Comparison of ENCODE assay signal across 14 cellular contexts in genomic region chr17:38914741-38915638, GRCh38. TPM values are rescaled to one million over a fixed set of nuclear protein-coding genes. Genes with fewer than 3 reads are reported as not detected.
DNase-seq lines count a peak whose midpoint lies in the region; ATAC-seq, FAIRE-seq and TF ChIP-seq lines count a peak whose summit lies in the region.
"Had no signal": no experiment of that assay in that cellular context is flagged by ENCODE, and none has a peak within 500 bp of the region (broad histone marks: within the 10 kb centered on the region; RNA-seq: fewer than 3 reads in every experiment).

No MANE protein-coding gene starts in this region.

- H3K27ac ChIP-seq in kidney (ENCODE audit: low read depth in 2 of 2, low read length in 2 of 2): peak overlapping the region in 1 of 2 donors; percentile 20

- TF ChIP-seq CTCF in kidney (IDR thresholded peaks at IDR 0.05; ENCODE audit: borderline replicate concordance, extremely low read depth, insufficient read depth): no peak

- no peak overlapping the region for H3K9ac ChIP-seq in kidney (ENCODE audit: low read length in 2 of 2)

- no peaks in the 10 kb centered on the region for H3K9me3 ChIP-seq in kidney (ENCODE audit: control insufficient read depth in 1 of 2, low read length in 2 of 2)

- no peak overlapping the region for H3K27ac Mint-ChIP-seq in activated CD4-positive, alpha-beta memory T cell treated with anti-CD3 and anti-CD28 coated beads for 36 hours
- peak overlapping the region; percentile 84 for H3K27ac Mint-ChIP-seq in stimulated activated effector memory CD8-positive, alpha-beta T cell treated with anti-CD3 and anti-CD28 coated beads, Interleukin-12 subunit alpha, Interleukin-12 subunit beta, amount 100 ng/mL, for 72 hours

- peaks cover 28 to 33% of the 10 kb centered on the region in 2 donors for H3K36me3 ChIP-seq in kidney (ENCODE audit: control insufficient read depth in 1 of 2, insufficient read depth in 2 of 2, low read length in 2 of 2)

- peaks cover 31% of the 10 kb centered on the region for H3K36me3 Mint-ChIP-seq in activated CD4-positive, alpha-beta memory T cell treated with anti-CD3 and anti-CD28 coated beads for 36 hours
- peaks cover 100% of the 10 kb centered on the region for H3K36me3 Mint-ChIP-seq in stimulated activated effector memory CD8-positive, alpha-beta T cell treated with anti-CD3 and anti-CD28 coated beads, Interleukin-12 subunit alpha, Interleukin-12 subunit beta, amount 100 ng/mL, for 72 hours

- ATAC-seq in stimulated activated effector memory CD8-positive, alpha-beta T cell treated with anti-CD3 and anti-CD28 coated beads, Interleukin-12 subunit alpha, Interleukin-12 subunit beta, amount 100 ng/mL, for 72 hours: no peak
- ATAC-seq in GM21529 (IDR thresholded peaks at IDR 0.05; ENCODE audit: unreplicated experiment): no peak
- no peak for ATAC-seq in HG03039 (IDR thresholded peaks at IDR 0.05; ENCODE audit: unreplicated experiment)

- intact Hi-C loops in activated CD4-positive, alpha-beta memory T cell treated with anti-CD3 and anti-CD28 coated beads for 36 hours (cut with micrococcal nuclease): no loop called here
- intact Hi-C loops in kidney (cut with DNase I): no loop called here

- no peaks in the 10 kb centered on the region for H3K27me3 Mint-ChIP-seq in activated CD4-positive, alpha-beta memory T cell treated with anti-CD3 and anti-CD28 coated beads for 36 hours
- H3K27me3 Mint-ChIP-seq: stimulated activated naive CD8-positive, alpha-beta T cell treated with anti-CD3 and anti-CD28 coated beads, Interleukin-15, Interleukin-2, amounts not matched to agents 100 ng/mL and 50 ng/mL, for 24 hours had no signal

- H3K4me1 Mint-ChIP-seq in activated CD4-positive, alpha-beta memory T cell treated with anti-CD3 and anti-CD28 coated beads for 36 hours (ENCODE audit: low read depth): no peaks in the 10 kb centered on the region
- H3K4me1 Mint-ChIP-seq in stimulated activated effector memory CD8-positive, alpha-beta T cell treated with anti-CD3 and anti-CD28 coated beads, Interleukin-12 subunit alpha, Interleukin-12 subunit beta, amount 100 ng/mL, for 72 hours: peaks cover 48% of the 10 kb centered on the region

- no peak overlapping the region for H3K4me3 Mint-ChIP-seq in activated CD4-positive, alpha-beta memory T cell treated with anti-CD3 and anti-CD28 coated beads for 36 hours
- H3K4me3 Mint-ChIP-seq in stimulated activated effector memory CD8-positive, alpha-beta T cell treated with anti-CD3 and anti-CD28 coated beads, Interleukin-12 subunit alpha, Interleukin-12 subunit beta, amount 100 ng/mL, for 72 hours: no peak overlapping the region
- H3K4me3 Mint-ChIP-seq: stimulated activated naive CD8-positive, alpha-beta T cell treated with anti-CD3 and anti-CD28 coated beads, Interleukin-15, Interleukin-2, amounts not matched to agents 100 ng/mL and 50 ng/mL, for 24 hours had no signal

- peaks cover 12 to 15% of the 10 kb centered on the region in 2 donors for H3K4me1 ChIP-seq in kidney (ENCODE audit: control insufficient read depth in 1 of 2, insufficient read depth in 1 of 2, low read depth in 1 of 2, low read length in 2 of 2)

- CTCF ChIA-PET in activated CD4-positive, alpha-beta memory T cell treated with anti-CD3 and anti-CD28 coated beads for 36 hours (lab: Charles Lee): interaction anchor here (1.2 to 1.5 kb wide), 2 partner anchors 10 to 14 kb away, joined by 3 to 5 read pairs; partner anchors contain the start of gene LASP1NB

- no peaks in the 10 kb centered on the region for H3K9me3 Mint-ChIP-seq in activated CD4-positive, alpha-beta memory T cell treated with anti-CD3 and anti-CD28 coated beads for 36 hours
- no peaks in the 10 kb centered on the region for H3K9me3 Mint-ChIP-seq in stimulated activated effector memory CD8-positive, alpha-beta T cell treated with anti-CD3 and anti-CD28 coated beads, Interleukin-12 subunit alpha, Interleukin-12 subunit beta, amount 100 ng/mL, for 72 hours
- H3K9me3 Mint-ChIP-seq: stimulated activated naive CD8-positive, alpha-beta T cell treated with anti-CD3 and anti-CD28 coated beads, Interleukin-15, Interleukin-2, amounts not matched to agents 100 ng/mL and 50 ng/mL, for 24 hours had no signal

- H3K4me3 ChIP-seq in kidney (ENCODE audit: low read length in 2 of 2): peak overlapping the region in 1 of 2 donors; percentile 36

- peak; percentile 46 for DNase-seq in activated CD8-positive, alpha-beta memory T cell treated with anti-CD3 and anti-CD28 coated beads for 24 hours
- no peak for DNase-seq in activated CD8-positive, alpha-beta memory T cell treated with anti-CD3 and anti-CD28 coated beads, Interleukin-2, amount 50 U/mL, for 4 hours
- DNase-seq in activated CD4-positive, alpha-beta memory T cell treated with anti-CD3 and anti-CD28 coated beads for 36 hours: peak; percentile 7
- peak; percentile 59 for DNase-seq in kidney
- DNase-seq in stimulated activated effector memory CD8-positive, alpha-beta T cell treated with anti-CD3 and anti-CD28 coated beads, Interleukin-12 subunit alpha, Interleukin-12 subunit beta, amount 100 ng/mL, for 72 hours (ENCODE audit: low spot score in 2 of 2): no peak
- no peak for DNase-seq in A172 (ENCODE audit: low spot score)
- DNase-seq: DMS79 treated with DMSO at 0.1 percent for 48 hours, NCI-H146 had no signal

- POLR2A ChIA-PET in activated CD4-positive, alpha-beta memory T cell treated with anti-CD3 and anti-CD28 coated beads for 36 hours (lab: Charles Lee): interaction anchor here (0.7 kb wide), 1 partner anchor 38 kb away, joined by 3 read pairs; no protein-coding TSS in a partner anchor

- no peak for FAIRE-seq in kidney (lab: Jason Lieb, UNC)
- FAIRE-seq: GM18507 had no signal

RNA-seq across cellular contexts. Expression of gene LASP1, which starts 45.1 kb away (rescaled TPM):
- 100 to 1,000 TPM; 134 to 139 TPM for total RNA-seq in activated CD4-positive, alpha-beta memory T cell treated with anti-CD3 and anti-CD28 coated beads for 36 hours
- total RNA-seq in kidney: 138 TPM
- 62.5 TPM for polyA plus RNA-seq in kidney (ENCODE audit: insufficient read depth, low read depth, low replicate concordance)
- 248 and 270 TPM in 2 replicates for total RNA-seq in A172 (2014; rRNA removed; shearing (Covaris generic))

RNA-seq across cellular contexts. Expression of gene FBXO47, which starts 52.2 kb away (rescaled TPM):
- not detected for total RNA-seq in activated CD4-positive, alpha-beta memory T cell treated with anti-CD3 and anti-CD28 coated beads for 36 hours
- not detected for total RNA-seq in kidney
- polyA plus RNA-seq in kidney (ENCODE audit: insufficient read depth, low read depth, low replicate concordance): not detected
- not detected in 2 replicates for total RNA-seq in A172 (2014; rRNA removed; shearing (Covaris generic))
- total RNA-seq: activated CD8-positive, alpha-beta memory T cell treated with anti-CD3 and anti-CD28 coated beads for 36 hours; T-helper 1 cell treated with Interleukin-12 subunit alpha and Interleukin-12 subunit beta and Interleukin-4 antibody, amounts not matched to agents 30 ng/mL and 1 ng/mL, for 36 hours had no signal

Comparison
In these comparisons a context has a peak if more than half of its experiments do, and no peak if none do; other contexts are left out.
1. DNase-seq: peak in activated CD8-positive, alpha-beta memory T cell treated with anti-CD3 and anti-CD28 coated beads for 24 hours (single experiment), activated CD4-positive, alpha-beta memory T cell treated with anti-CD3 and anti-CD28 coated beads for 36 hours (single experiment) and kidney (single experiment); none in activated CD8-positive, alpha-beta memory T cell treated with anti-CD3 and anti-CD28 coated beads, Interleukin-2, amount 50 U/mL, for 4 hours (single experiment), stimulated activated effector memory CD8-positive, alpha-beta T cell treated with anti-CD3 and anti-CD28 coated beads, Interleukin-12 subunit alpha, Interleukin-12 subunit beta, amount 100 ng/mL, for 72 hours (0 of 2) and A172 (single experiment).